13 cellular contexts compared by ENCODE assay signal in genomic region chr16:2779151-2779920, GRCh38. TPM values are rescaled to one million over a fixed set of nuclear protein-coding genes. Genes with fewer than 3 reads are reported as not detected.
DNase-seq lines count a peak whose midpoint lies in the region; ATAC-seq, FAIRE-seq and TF ChIP-seq lines count a peak whose summit lies in the region.
"Had no signal": no experiment of that assay in that cellular context is flagged by ENCODE, and none has a peak within 500 bp of the region (broad histone marks: within the 10 kb centered on the region; RNA-seq: fewer than 3 reads in every experiment).

No MANE protein-coding gene starts in this region.

- peak overlapping the region in 1 of 2 experiments; percentile 99; a peak in 2 of 4 replicates for H3K9ac ChIP-seq in K562 (ENCODE audit: insufficient read depth in 1 of 2, low read depth in 2 of 2, low read length in 2 of 2)

- H3K4me1 ChIP-seq in DOHH2 (ENCODE audit: control insufficient read depth, low read length) (peaks cover 22% of the 10 kb centered on the region), PC-9 (replicated peaks; ENCODE audit: insufficient read depth) (peaks cover 20% of the 10 kb centered on the region), K562 (replicated peaks in 1 of 2; ENCODE audit: control insufficient read depth in 2 of 2, insufficient read depth in 2 of 2, low read length in 2 of 2) (peaks cover 10 to 41% of the 10 kb centered on the region in 2 experiments; a peak in 4 of 5 replicates)

- no peak for TF ChIP-seq RAD21 in K562 (CRISPR knock-in tag; conservative IDR thresholded peaks at IDR 0.05 in 1 of 2, IDR thresholded peaks at IDR 0.05 in 1 of 2)

- no peak for TF ChIP-seq CTCF in DOHH2 (IDR thresholded peaks at IDR 0.05; ENCODE audit: low read depth, low read length, poor library complexity, severe bottlenecking)
- no peak for TF ChIP-seq CTCF in PC-9 (conservative IDR thresholded peaks at IDR 0.05)
- peak in 1 of 3 experiments; percentile 13; a peak in 1 of 6 replicates for TF ChIP-seq CTCF in K562 (IDR thresholded peaks at IDR 0.05 in 2 of 3, conservative IDR thresholded peaks at IDR 0.05 in 1 of 3; ENCODE audit: insufficient read depth in 2 of 3, low read depth in 1 of 3, low read length in 3 of 3)
- no peak for TF ChIP-seq CTCF in omental fat pad (IDR thresholded peaks at IDR 0.05)

- in situ Hi-C loops in K562 (cut with MboI): no loop called here

- no peak for ATAC-seq in K562
- ATAC-seq in omental fat pad (ENCODE audit: low FRiP score): no peak
- ATAC-seq: left colon had no signal

- DNase-seq in PC-9 (no peak), K562 (ENCODE audit: extremely low read depth in 1 of 4, low spot score in 3 of 4) (peak in 1 of 4 experiments; percentile 31), omental fat pad (ENCODE audit: low spot score) (peak; percentile 18), pons (ENCODE audit: low spot score) (no peak), activated gamma-delta T cell (lab: John Stamatoyannopoulos, UW) (no peak), NCI-H345 (lab: John Stamatoyannopoulos, UW) (no peak)
- DNase-seq: caudate nucleus, left colon, NCI-H524 had no signal

- H3K4me2 ChIP-seq in DOHH2 (ENCODE audit: low read length) (peak overlapping the region; percentile 97), PC-9 (peak overlapping the region; percentile 93; the same call in 1 of the 2 replicates), K562 (ENCODE audit: insufficient read depth, low read length) (no peak overlapping the region)

- H3K4me3 ChIP-seq in DOHH2 (ENCODE audit: low read length) (no peak overlapping the region), PC-9 (no peak overlapping the region), K562 (no peak overlapping the region)

- CTCF ChIA-PET in PC-9 (lab: Charles Lee): no interaction called here
- CTCF ChIA-PET in K562 (lab: Yijun Ruan, JAX; ENCODE audit: low intra/inter-chr PET ratio): no interaction called here

- H3K9me1 ChIP-seq in K562 (ENCODE audit: control insufficient read depth, insufficient read depth, low read length): no peaks in the 10 kb centered on the region

- BruUV-seq in PC-9 (replicated peaks; lab: Mats Ljungman, UMichigan) (no TSS peak), K562 (replicated peaks; lab: Mats Ljungman, UMichigan) (no TSS peak)

- H3K79me2 ChIP-seq in DOHH2 (ENCODE audit: control insufficient read depth, low read length): peaks cover 46% of the 10 kb centered on the region
- peaks cover 45% of the 10 kb centered on the region for H3K79me2 ChIP-seq in PC-9 (ENCODE audit: low read depth)
- H3K79me2 ChIP-seq in K562 (ENCODE audit: control insufficient read depth, insufficient read depth, low read length): peaks cover 37% of the 10 kb centered on the region

- WGBS in K562 (ENCODE audit: insufficient coverage, low coverage, missing lambda C conversion rate): 84% methylated on average over 22 of the region's 23 CpGs

- no peaks in the 10 kb centered on the region for H3K9me2 ChIP-seq in DOHH2 (replicated peaks; ENCODE audit: control insufficient read depth, low read length)
- H3K9me2 ChIP-seq in PC-9 (ENCODE audit: insufficient read depth): no peaks in the 10 kb centered on the region

- no peaks in the 10 kb centered on the region for H3K9me3 ChIP-seq in DOHH2 (ENCODE audit: control insufficient read depth, insufficient read depth, low read length)
- H3K9me3 ChIP-seq in PC-9 (ENCODE audit: insufficient read depth, low read depth): no peaks in the 10 kb centered on the region
- no peaks in the 10 kb centered on the region for H3K9me3 ChIP-seq in K562 (replicated peaks; ENCODE audit: control insufficient read depth, insufficient read depth, low read depth, low read length)

- H3F3A ChIP-seq in DOHH2 (ENCODE audit: control insufficient read depth, insufficient read depth) (peaks cover 11% of the 10 kb centered on the region), PC-9 (ENCODE audit: insufficient read depth, low read depth) (peaks cover 33% of the 10 kb centered on the region)

- FAIRE-seq in K562 (lab: Jason Lieb, UNC): no peak

- H3K36me3 ChIP-seq in DOHH2 (ENCODE audit: control insufficient read depth, low read length) (peaks cover 38% of the 10 kb centered on the region), PC-9 (ENCODE audit: low read depth) (no peaks in the 10 kb centered on the region), K562 (ENCODE audit: control insufficient read depth, insufficient read depth, low read length) (peaks cover 24% of the 10 kb centered on the region)

- H3K27ac ChIP-seq in DOHH2 (ENCODE audit: low read depth, low read length) (no peak overlapping the region), PC-9 (no peak overlapping the region), K562 (ENCODE audit: extremely low read depth, low read depth, low read length) (no peak overlapping the region)
- H3K27ac ChIP-seq: SK-N-MC had no signal

- H3K27me3 ChIP-seq in DOHH2 (ENCODE audit: control insufficient read depth, low read length): no peaks in the 10 kb centered on the region
- H3K27me3 ChIP-seq in PC-9 (ENCODE audit: insufficient read depth, low read depth): no peaks in the 10 kb centered on the region
- H3K27me3 ChIP-seq in K562 (ENCODE audit: control insufficient read depth in 2 of 2, insufficient read depth in 2 of 2, low read length in 2 of 2): no peaks in the 10 kb centered on the region

- intact Hi-C loops in PC-9 (cut with micrococcal nuclease; ENCODE audit: unreplicated experiment) (loop anchor here (2.0 to 5.0 kb wide), 2 partner anchors 15 to 38 kb away; partner anchors contain the start of gene PRSS21), K562 (cut with micrococcal nuclease) (loop anchor here (5.0 kb wide), 1 partner anchor 38 kb away; the partner anchor contains the start of gene PRSS21)

- no peak for TF ChIP-seq EP300 in K562 (IDR thresholded peaks at IDR 0.05; ENCODE audit: low read length)

- TF ChIP-seq POLR2A in K562 (conservative IDR thresholded peaks at IDR 0.05): no peak

- POLR2A ChIA-PET in PC-9 (lab: Charles Lee; ENCODE audit: unreplicated experiment): no interaction called here
- POLR2A ChIA-PET in K562 (lab: Yijun Ruan, JAX): interaction anchor here (0.5 to 2.0 kb wide), 6 partner anchors 9 to 762 kb away, joined by 3 to 10 read pairs (median 5); no protein-coding TSS in a partner anchor

- H2AFZ ChIP-seq in PC-9 (no peak overlapping the region), K562 (ENCODE audit: low read depth, low read length) (no peak overlapping the region)

- H4K20me1 ChIP-seq in DOHH2 (ENCODE audit: control insufficient read depth, insufficient read depth, low read depth, low read length) (no peaks in the 10 kb centered on the region), PC-9 (ENCODE audit: insufficient read depth) (no peaks in the 10 kb centered on the region), K562 (replicated peaks; ENCODE audit: control insufficient read depth, insufficient read depth, low read length) (no peaks in the 10 kb centered on the region; the same call in 1 of the 2 replicates)

RNA-seq across cellular contexts. Expression of gene ELOB, which starts 2.3 kb away (rescaled TPM):
- 259 and 401 TPM in 2 replicates for total RNA-seq in PC-9 (2021)
- total RNA-seq in K562 (2011; cell fraction: chromatin; rRNA removed; ENCODE audit: low replicate concordance): 7.2 and 24.7 TPM in 2 replicates
- 37.5 and 47.0 TPM in 2 replicates for total RNA-seq in K562 (2011; cell fraction: nucleolus; rRNA removed)
- 31.9 and 34.9 TPM in 2 replicates for total RNA-seq in K562 (2011; cell fraction: nucleoplasm; rRNA removed)
- total RNA-seq in K562 (2014; rRNA removed): 285 and 395 TPM in 2 replicates
- total RNA-seq in K562 (2014; rRNA removed; fragmentation: Illumina TruSeq; extraction: Trizol): 29.4 and 63.2 TPM in 2 replicates
- 219 and 223 TPM in 2 replicates for total RNA-seq in K562 (2015; rRNA removed; fragmentation: Illumina TruSeq; extraction: Trizol)
- 237 and 268 TPM in 2 replicates for total RNA-seq in K562 (2021)
- polyA plus RNA-seq in K562 (2011; rRNA removed): 206 and 220 TPM in 2 replicates
- polyA plus RNA-seq in K562 (2011; cell fraction: cytosol; rRNA removed): 693 and 1,390 TPM in 2 replicates
- 132 and 211 TPM in 2 replicates for polyA plus RNA-seq in K562 (2011; cell fraction: nucleus; rRNA removed)
- 297 and 487 TPM in 2 replicates for polyA plus RNA-seq in K562 (2012)
- polyA plus RNA-seq in K562 (2014; fragmentation: Illumina TruSeq; extraction: Trizol): 180 and 344 TPM in 2 replicates
- 100 to 1,000 TPM; 764 to 791 TPM for polyA plus RNA-seq in K562 (2014; fragmentation: Nextera tagmentation; extraction: Ambion mirVana)
- 298 and 313 TPM in 2 replicates for polyA plus RNA-seq in K562 (2014; rRNA removed)
- 34.5 and 73.6 TPM in 2 replicates for polyA minus RNA-seq in K562 (2011; rRNA and poly(A)+ RNA removed)
- polyA minus RNA-seq in K562 (2011; cell fraction: cytosol; rRNA and poly(A)+ RNA removed): 64.8 and 95.8 TPM in 2 replicates
- 15.5 and 22.3 TPM in 2 replicates for polyA minus RNA-seq in K562 (2011; cell fraction: nucleus; rRNA and poly(A)+ RNA removed)
- total RNA-seq in omental fat pad: 100 to 1,000 TPM; 181 to 341 (median 323) TPM

RNA-seq across cellular contexts. Expression of gene PRSS33, which starts 8.0 kb away (rescaled TPM):
- total RNA-seq in PC-9 (2021) (0.23 and 0.33 TPM in 2 replicates), K562 (2014; rRNA removed) (not detected in 2 replicates), K562 (2014; rRNA removed; fragmentation: Illumina TruSeq; extraction: Trizol) (not detected in 2 replicates), K562 (2015; rRNA removed; fragmentation: Illumina TruSeq; extraction: Trizol) (not detected in 2 replicates), K562 (2021) (not detected in 2 replicates), omental fat pad (not detected)
- total RNA-seq in K562 (2011; cell fraction: chromatin; rRNA removed; ENCODE audit: low replicate concordance): not detected in 2 replicates
- total RNA-seq in K562 (2011; cell fraction: nucleolus; rRNA removed): not detected in 2 replicates
- total RNA-seq in K562 (2011; cell fraction: nucleoplasm; rRNA removed): not detected in 2 replicates
- polyA plus RNA-seq in K562 (2011; rRNA removed) (not detected in 2 replicates), K562 (2014; fragmentation: Illumina TruSeq; extraction: Trizol) (not detected in 2 replicates), K562 (2014; fragmentation: Nextera tagmentation; extraction: Ambion mirVana) (not detected), K562 (2014; rRNA removed) (not detected in 2 replicates)
- not detected in 2 replicates for polyA plus RNA-seq in K562 (2011; cell fraction: cytosol; rRNA removed)
- not detected in 2 replicates for polyA plus RNA-seq in K562 (2011; cell fraction: nucleus; rRNA removed)
- polyA plus RNA-seq in K562 (2012): 0.06 TPM in 1 of 2 replicates, not detected in the other
- not detected in 2 replicates for polyA minus RNA-seq in K562 (2011; rRNA and poly(A)+ RNA removed)
- polyA minus RNA-seq in K562 (2011; cell fraction: cytosol; rRNA and poly(A)+ RNA removed): not detected in 2 replicates
- polyA minus RNA-seq in K562 (2011; cell fraction: nucleus; rRNA and poly(A)+ RNA removed): not detected in 2 replicates
- total RNA-seq: left colon, renal cortical epithelial cell, urinary bladder had no signal
- polyA plus RNA-seq: urinary bladder had no signal

RNA-seq across cellular contexts. Expression of gene PRSS41, which starts 18.9 kb away (rescaled TPM):
- total RNA-seq in PC-9 (2021) (not detected in 2 replicates), K562 (2014; rRNA removed) (not detected in 2 replicates), K562 (2014; rRNA removed; fragmentation: Illumina TruSeq; extraction: Trizol) (not detected in 2 replicates), K562 (2015; rRNA removed; fragmentation: Illumina TruSeq; extraction: Trizol) (not detected in 2 replicates), K562 (2021) (not detected in 2 replicates), omental fat pad (not detected)
- not detected in 2 replicates for total RNA-seq in K562 (2011; cell fraction: chromatin; rRNA removed; ENCODE audit: low replicate concordance)
- total RNA-seq in K562 (2011; cell fraction: nucleolus; rRNA removed): not detected in 2 replicates
- total RNA-seq in K562 (2011; cell fraction: nucleoplasm; rRNA removed): not detected in 2 replicates
- polyA plus RNA-seq in K562 (2011; rRNA removed) (not detected in 2 replicates), K562 (2014; fragmentation: Illumina TruSeq; extraction: Trizol) (not detected in 2 replicates), K562 (2014; fragmentation: Nextera tagmentation; extraction: Ambion mirVana) (not detected), K562 (2014; rRNA removed) (not detected in 2 replicates)
- polyA plus RNA-seq in K562 (2011; cell fraction: cytosol; rRNA removed): not detected in 2 replicates
- polyA plus RNA-seq in K562 (2011; cell fraction: nucleus; rRNA removed): not detected in 2 replicates
- not detected in 2 replicates for polyA plus RNA-seq in K562 (2012)
- 0.18 TPM in 1 of 2 replicates, not detected in the other for polyA minus RNA-seq in K562 (2011; rRNA and poly(A)+ RNA removed)
- polyA minus RNA-seq in K562 (2011; cell fraction: cytosol; rRNA and poly(A)+ RNA removed): not detected in 2 replicates
- not detected in 2 replicates for polyA minus RNA-seq in K562 (2011; cell fraction: nucleus; rRNA and poly(A)+ RNA removed)
- total RNA-seq: left colon, renal cortical epithelial cell, urinary bladder had no signal
- polyA plus RNA-seq: urinary bladder had no signal

RNA-seq across cellular contexts. Expression of gene SRRM2, which starts 26.9 kb away (rescaled TPM):
- 679 and 746 TPM in 2 replicates for total RNA-seq in PC-9 (2021)
- total RNA-seq in K562 (2011; cell fraction: chromatin; rRNA removed; ENCODE audit: low replicate concordance): 1,596 and 1,670 TPM in 2 replicates
- total RNA-seq in K562 (2011; cell fraction: nucleolus; rRNA removed): 1,139 and 1,167 TPM in 2 replicates
- total RNA-seq in K562 (2011; cell fraction: nucleoplasm; rRNA removed): 1,487 and 2,488 TPM in 2 replicates
- 81.1 and 85.3 TPM in 2 replicates for total RNA-seq in K562 (2014; rRNA removed)
- total RNA-seq in K562 (2014; rRNA removed; fragmentation: Illumina TruSeq; extraction: Trizol): 79.2 and 79.9 TPM in 2 replicates
- total RNA-seq in K562 (2015; rRNA removed; fragmentation: Illumina TruSeq; extraction: Trizol): 70.6 and 91.2 TPM in 2 replicates
- total RNA-seq in K562 (2021): 413 and 466 TPM in 2 replicates
- polyA plus RNA-seq in K562 (2011; rRNA removed): 82.5 and 179 TPM in 2 replicates
- polyA plus RNA-seq in K562 (2011; cell fraction: cytosol; rRNA removed): 102 and 119 TPM in 2 replicates
- polyA plus RNA-seq in K562 (2011; cell fraction: nucleus; rRNA removed): 1,748 and 2,419 TPM in 2 replicates
- 391 and 584 TPM in 2 replicates for polyA plus RNA-seq in K562 (2012)
- polyA plus RNA-seq in K562 (2014; fragmentation: Illumina TruSeq; extraction: Trizol): 517 and 558 TPM in 2 replicates
- polyA plus RNA-seq in K562 (2014; fragmentation: Nextera tagmentation; extraction: Ambion mirVana): 10 to 100 TPM; 26.7 to 27.6 TPM
- 463 and 563 TPM in 2 replicates for polyA plus RNA-seq in K562 (2014; rRNA removed)
- 72.4 and 72.8 TPM in 2 replicates for polyA minus RNA-seq in K562 (2011; rRNA and poly(A)+ RNA removed)
- polyA minus RNA-seq in K562 (2011; cell fraction: cytosol; rRNA and poly(A)+ RNA removed): 155 and 244 TPM in 2 replicates
- 233 and 249 TPM in 2 replicates for polyA minus RNA-seq in K562 (2011; cell fraction: nucleus; rRNA and poly(A)+ RNA removed)
- 100 to 1,000 TPM; 230 to 465 (median 368) TPM for total RNA-seq in omental fat pad

RNA-seq across cellular contexts. Expression of gene PRSS21, which starts 37.7 kb away (rescaled TPM):
- total RNA-seq in PC-9 (2021): 61.2 and 77.4 TPM in 2 replicates
- total RNA-seq in K562 (2011; cell fraction: chromatin; rRNA removed; ENCODE audit: low replicate concordance): 205 and 513 TPM in 2 replicates
- total RNA-seq in K562 (2011; cell fraction: nucleolus; rRNA removed): 438 and 448 TPM in 2 replicates
- total RNA-seq in K562 (2011; cell fraction: nucleoplasm; rRNA removed): 292 and 307 TPM in 2 replicates
- 61.3 and 77.8 TPM in 2 replicates for total RNA-seq in K562 (2014; rRNA removed)
- 41.5 and 43.6 TPM in 2 replicates for total RNA-seq in K562 (2014; rRNA removed; fragmentation: Illumina TruSeq; extraction: Trizol)
- 41.7 and 43.7 TPM in 2 replicates for total RNA-seq in K562 (2015; rRNA removed; fragmentation: Illumina TruSeq; extraction: Trizol)
- 113 and 121 TPM in 2 replicates for total RNA-seq in K562 (2021)
- 112 and 157 TPM in 2 replicates for polyA plus RNA-seq in K562 (2011; rRNA removed)
- polyA plus RNA-seq in K562 (2011; cell fraction: cytosol; rRNA removed): 149 and 221 TPM in 2 replicates
- polyA plus RNA-seq in K562 (2011; cell fraction: nucleus; rRNA removed): 780 and 951 TPM in 2 replicates
- polyA plus RNA-seq in K562 (2012): 109 and 148 TPM in 2 replicates
- 76.1 and 104 TPM in 2 replicates for polyA plus RNA-seq in K562 (2014; fragmentation: Illumina TruSeq; extraction: Trizol)
- 10 to 100 TPM; 12.1 to 21.0 TPM for polyA plus RNA-seq in K562 (2014; fragmentation: Nextera tagmentation; extraction: Ambion mirVana)
- polyA plus RNA-seq in K562 (2014; rRNA removed): 106 and 107 TPM in 2 replicates
- polyA minus RNA-seq in K562 (2011; rRNA and poly(A)+ RNA removed): 23.0 and 37.7 TPM in 2 replicates
- polyA minus RNA-seq in K562 (2011; cell fraction: cytosol; rRNA and poly(A)+ RNA removed): 26.8 and 31.8 TPM in 2 replicates
- 53.4 and 78.8 TPM in 2 replicates for polyA minus RNA-seq in K562 (2011; cell fraction: nucleus; rRNA and poly(A)+ RNA removed)
- total RNA-seq in omental fat pad: 1 to 10 TPM in 1 of 4 donors, under 1 TPM in 1, not detected in 2; 0.65 to 1.0 TPM
- total RNA-seq: urinary bladder had no signal
